Comparison of ENCODE assay signal across 8 cellular contexts in genomic region chr6:89146748-89147715, GRCh38. TPM values are rescaled to one million over a fixed set of nuclear protein-coding genes. Genes with fewer than 3 reads are reported as not detected.
DNase-seq lines count a peak whose midpoint lies in the region; ATAC-seq lines count a peak whose summit lies in the region.

No MANE protein-coding gene starts in this region.

- peaks cover 2 to 15% (median 10%) of the 10 kb centered on the region in 3 donors for H3K4me1 ChIP-seq in skeletal muscle tissue (ENCODE audit: control insufficient read depth in 3 of 3, insufficient read depth in 3 of 3, low read length in 3 of 3)

- peak overlapping the region; percentile 93 to 97 (median 96) for H3K9ac ChIP-seq in skeletal muscle tissue (ENCODE audit: low read depth in 1 of 3, low read length in 3 of 3)

- H3K9me3 ChIP-seq in MG63 = no peaks in the 10 kb centered on the region
- H3K9me3 ChIP-seq in skeletal muscle tissue (ENCODE audit: control insufficient read depth in 3 of 3, low read length in 3 of 3) = no peaks in the 10 kb centered on the region

- peak overlapping the region; percentile 84 for H3K4me3 Mint-ChIP-seq in activated naive CD8-positive, alpha-beta T cell treated with anti-CD3 and anti-CD28 coated beads, Interleukin-2, amount 10 ng/mL, durations not matched to agents 7 days and 5 days

- peak overlapping the region; percentile 99 for H3K27ac ChIP-seq in skeletal muscle tissue (ENCODE audit: low read depth, low read length)

- peaks cover 21% of the 10 kb centered on the region for H3K36me3 Mint-ChIP-seq in activated naive CD8-positive, alpha-beta T cell treated with anti-CD3 and anti-CD28 coated beads, Interleukin-2, amount 10 ng/mL, durations not matched to agents 7 days and 5 days

- peaks cover 13% of the 10 kb centered on the region for H3K36me3 ChIP-seq in MG63
- H3K36me3 ChIP-seq in skeletal muscle tissue (ENCODE audit: control insufficient read depth in 3 of 3, insufficient read depth in 3 of 3, low read length in 3 of 3) = peaks cover 4 to 14% (median 5%) of the 10 kb centered on the region in 3 donors

- peak overlapping the region; percentile 61 for H3K4me3 ChIP-seq in MG63
- peak overlapping the region; percentile 40 for H3K4me3 ChIP-seq in iPS-11a (ENCODE audit: low read depth, low read length)
- H3K4me3 ChIP-seq in skeletal muscle tissue (ENCODE audit: low read length in 3 of 3) = peak overlapping the region; percentile 73 to 91 (median 89)

- ATAC-seq in activated naive CD8-positive, alpha-beta T cell treated with anti-CD3 and anti-CD28 coated beads, Interleukin-2, amount 10 ng/mL, durations not matched to agents 7 days and 5 days (ENCODE audit: low read depth) = no peak
- no peak for ATAC-seq in GM19455 (IDR thresholded peaks at IDR 0.05; ENCODE audit: unreplicated experiment)

- no peaks in the 10 kb centered on the region for H3K9me3 Mint-ChIP-seq in activated naive CD8-positive, alpha-beta T cell treated with anti-CD3 and anti-CD28 coated beads, Interleukin-2, amount 10 ng/mL, durations not matched to agents 7 days and 5 days

- H3K27me3 ChIP-seq in MG63 = no peaks in the 10 kb centered on the region
- no peaks in the 10 kb centered on the region for H3K27me3 ChIP-seq in skeletal muscle tissue (ENCODE audit: control insufficient read depth in 3 of 3, insufficient read depth in 3 of 3, low read length in 3 of 3)

- DNase-seq in NCI-H510A treated with DMSO at 0.1 percent for 48 hours (lab: John Stamatoyannopoulos, UW) = peak; percentile 19
- no peak for DNase-seq in NCI-H510A (lab: John Stamatoyannopoulos, UW)
- no peak for DNase-seq in MG63
- DNase-seq in activated naive CD8-positive, alpha-beta T cell treated with anti-CD3 and anti-CD28 coated beads, Interleukin-2, amount 10 ng/mL, durations not matched to agents 7 days and 5 days = no peak
- DNase-seq in T-helper 9 cell = no peak

- peak overlapping the region; percentile 76 for H3K27ac Mint-ChIP-seq in activated naive CD8-positive, alpha-beta T cell treated with anti-CD3 and anti-CD28 coated beads, Interleukin-2, amount 10 ng/mL, durations not matched to agents 7 days and 5 days

- peaks cover 38% of the 10 kb centered on the region for H3K4me1 Mint-ChIP-seq in activated naive CD8-positive, alpha-beta T cell treated with anti-CD3 and anti-CD28 coated beads, Interleukin-2, amount 10 ng/mL, durations not matched to agents 7 days and 5 days

- POLR2A ChIA-PET in activated naive CD8-positive, alpha-beta T cell treated with anti-CD3 and anti-CD28 coated beads, Interleukin-2, amount 10 ng/mL, durations not matched to agents 7 days and 5 days (lab: Charles Lee) = interaction anchor here (0.6 to 5.0 kb wide), 11 partner anchors 8 to 519 kb away, joined by 3 to 103 read pairs (median 3); partner anchors contain the start of gene PNRC1

- H3K27me3 Mint-ChIP-seq in activated naive CD8-positive, alpha-beta T cell treated with anti-CD3 and anti-CD28 coated beads, Interleukin-2, amount 10 ng/mL, durations not matched to agents 7 days and 5 days = peaks cover 6% of the 10 kb centered on the region

RNA-seq across cellular contexts. Expression of gene PM20D2, which starts 1.2 kb away (rescaled TPM):
- total RNA-seq in MG63 (2014; rRNA removed; shearing (Covaris generic); ENCODE audit: low replicate concordance) = 21.6 and 34.5 TPM in 2 replicates
- total RNA-seq in activated naive CD8-positive, alpha-beta T cell treated with anti-CD3 and anti-CD28 coated beads, Interleukin-2, amount 10 ng/mL, durations not matched to agents 7 days and 5 days = 10 to 100 TPM; 18.9 to 20.6 TPM
- 24.0 TPM for total RNA-seq in skeletal muscle tissue

RNA-seq across cellular contexts. Expression of gene SRSF12, which starts 29.2 kb away (rescaled TPM):
- 0.46 TPM in 1 of 2 replicates, not detected in the other for total RNA-seq in MG63 (2014; rRNA removed; shearing (Covaris generic); ENCODE audit: low replicate concordance)
- not detected for total RNA-seq in activated naive CD8-positive, alpha-beta T cell treated with anti-CD3 and anti-CD28 coated beads, Interleukin-2, amount 10 ng/mL, durations not matched to agents 7 days and 5 days
- total RNA-seq in skeletal muscle tissue = 2.6 TPM
